In the genomic region with DNA sequence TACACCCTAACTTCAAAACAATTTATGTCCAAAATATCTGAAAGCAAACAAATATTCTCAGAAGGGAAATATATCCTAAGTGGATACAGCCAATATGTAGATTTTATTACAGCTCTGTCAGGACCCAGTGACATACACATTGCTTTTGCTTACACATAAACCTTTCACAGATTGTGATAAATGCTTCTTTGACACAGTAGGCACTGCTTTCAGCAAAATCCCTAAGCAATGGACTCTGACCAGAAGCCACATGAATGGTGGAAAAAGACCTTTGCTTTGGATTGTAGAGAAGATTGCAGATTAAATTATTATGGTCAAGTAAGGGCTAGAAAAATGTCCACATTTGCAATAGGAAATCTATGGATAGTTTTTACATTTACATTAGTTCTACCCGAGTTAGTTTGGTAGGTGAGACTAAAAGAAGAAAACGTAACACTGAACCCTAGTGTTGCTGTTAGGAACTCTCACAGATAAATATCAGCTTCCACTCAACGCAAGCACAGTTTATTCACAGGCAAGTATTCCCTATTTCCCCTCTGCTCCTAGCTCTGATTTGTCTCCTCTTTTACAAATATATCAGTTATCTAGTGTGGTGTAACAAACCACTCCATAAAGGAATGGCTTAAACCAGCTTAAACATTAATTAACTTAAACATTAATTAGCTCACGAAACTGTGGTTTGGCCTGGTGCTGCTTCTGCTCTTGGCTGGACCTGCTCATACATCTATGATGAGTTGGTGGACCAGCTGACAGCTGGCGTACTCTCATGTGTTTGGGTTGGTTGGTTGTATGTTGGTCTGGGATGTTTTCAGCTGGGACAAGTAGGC, we compare ENCODE assay signal across 14 cellular contexts. TPM values are rescaled to one million over a fixed set of nuclear protein-coding genes. Genes with fewer than 3 reads are reported as not detected.
DNase-seq lines count a peak whose midpoint lies in the region; ATAC-seq and TF ChIP-seq lines count a peak whose summit lies in the region.
"Had no signal": no experiment of that assay in that cellular context is flagged by ENCODE, and none has a peak within 500 bp of the region (broad histone marks: within the 10 kb centered on the region; RNA-seq: fewer than 3 reads in every experiment).

No MANE protein-coding gene starts in this region.

- H3K36me3 ChIP-seq in SK-N-SH (replicated peaks in 1 of 2; ENCODE audit: control insufficient read depth in 1 of 2, insufficient read depth in 2 of 2, low read length in 1 of 2) (no peaks in the 10 kb centered on the region), WERI-Rb-1 (no peaks in the 10 kb centered on the region), smooth muscle cell (ENCODE audit: low read depth) (no peaks in the 10 kb centered on the region)

- H3K4me2 ChIP-seq in SK-N-SH = no peak overlapping the region
- H3K4me2 ChIP-seq in smooth muscle cell = peak overlapping the region; percentile 20

- H3K4me3 Mint-ChIP-seq in stimulated activated effector memory CD8-positive, alpha-beta T cell treated with anti-CD3 and anti-CD28 coated beads, Interleukin-12 subunit alpha, Interleukin-12 subunit beta, amount 100 ng/mL, for 72 hours = no peak overlapping the region
- H3K4me3 Mint-ChIP-seq: activated T-cell treated with anti-CD3 and anti-CD28 coated beads, Interleukin-2, amount 50 U/mL, for 72 hours; effector memory CD8-positive, alpha-beta T cell had no signal

- WGBS in SK-N-SH (ENCODE audit: low lambda C conversion rate) = 67% methylated on average over 5 of the region's 5 CpGs
- WGBS in smooth muscle cell (ENCODE audit: low lambda C conversion rate) = 46% methylated on average over 5 of the region's 5 CpGs

- H3K9me3 ChIP-seq in SK-N-SH (no peaks in the 10 kb centered on the region), WERI-Rb-1 (ENCODE audit: severe bottlenecking) (no peaks in the 10 kb centered on the region), smooth muscle cell (replicated peaks; ENCODE audit: low read depth) (no peaks in the 10 kb centered on the region)

- DNase-seq in SK-N-SH (no peak), WERI-Rb-1 (no peak), smooth muscle cell (lab: John Stamatoyannopoulos, UW; ENCODE audit: unreplicated experiment) (no peak), DMS153 treated with DMSO at 0.1 percent for 48 hours (lab: John Stamatoyannopoulos, UW; ENCODE audit: unreplicated experiment) (no peak)
- no peak for DNase-seq in stimulated activated effector memory CD8-positive, alpha-beta T cell treated with anti-CD3 and anti-CD28 coated beads, Interleukin-12 subunit alpha, Interleukin-12 subunit beta, amount 100 ng/mL, for 72 hours (ENCODE audit: low spot score in 2 of 2)
- DNase-seq: activated T-cell treated with anti-CD3 and anti-CD28 coated beads, Interleukin-2, amount 50 U/mL, for 72 hours; DND-41; effector memory CD8-positive, alpha-beta T cell; hippocampal formation; NCI-H1930 had no signal

- H3K79me2 ChIP-seq in SK-N-SH (ENCODE audit: insufficient read depth) = no peaks in the 10 kb centered on the region
- no peaks in the 10 kb centered on the region for H3K79me2 ChIP-seq in smooth muscle cell (ENCODE audit: low read depth)

- H4K20me1 ChIP-seq in SK-N-SH (ENCODE audit: insufficient read depth) = no peaks in the 10 kb centered on the region
- no peaks in the 10 kb centered on the region for H4K20me1 ChIP-seq in smooth muscle cell (ENCODE audit: low read depth)

- H3F3A ChIP-seq in SK-N-SH (replicated peaks; ENCODE audit: insufficient read depth) (no peaks in the 10 kb centered on the region), smooth muscle cell (ENCODE audit: low read depth) (no peaks in the 10 kb centered on the region)

- CTCF ChIA-PET in SK-N-SH (lab: Yijun Ruan, JAX) = interaction anchor here (0.6 to 3.3 kb wide), 10 partner anchors 14 to 965 kb away, joined by 3 to 17 read pairs (median 3); no protein-coding TSS in a partner anchor

- TF ChIP-seq RAD21 in SK-N-SH (IDR thresholded peaks at IDR 0.05; ENCODE audit: low read length) = peak; percentile 34; the same call in 1 of the 2 replicates

- H3K27ac Mint-ChIP-seq in stimulated activated effector memory CD8-positive, alpha-beta T cell treated with anti-CD3 and anti-CD28 coated beads, Interleukin-12 subunit alpha, Interleukin-12 subunit beta, amount 100 ng/mL, for 72 hours = no peak overlapping the region
- H3K27ac Mint-ChIP-seq: activated T-cell treated with anti-CD3 and anti-CD28 coated beads, Interleukin-2, amount 50 U/mL, for 72 hours; effector memory CD8-positive, alpha-beta T cell had no signal

- no peaks in the 10 kb centered on the region for H3K4me1 Mint-ChIP-seq in stimulated activated effector memory CD8-positive, alpha-beta T cell treated with anti-CD3 and anti-CD28 coated beads, Interleukin-12 subunit alpha, Interleukin-12 subunit beta, amount 100 ng/mL, for 72 hours

- H3K27me3 ChIP-seq in SK-N-SH (ENCODE audit: insufficient read depth) (no peaks in the 10 kb centered on the region), WERI-Rb-1 (ENCODE audit: insufficient read depth, low read depth, severe bottlenecking) (no peaks in the 10 kb centered on the region), smooth muscle cell (ENCODE audit: low read depth) (no peaks in the 10 kb centered on the region)

- no peaks in the 10 kb centered on the region; a peak in 1 of 4 replicates for H3K4me1 ChIP-seq in SK-N-SH (ENCODE audit: control insufficient read depth in 1 of 2, insufficient read depth in 2 of 2, low read depth in 1 of 2, low read length in 1 of 2)
- no peaks in the 10 kb centered on the region for H3K4me1 ChIP-seq in smooth muscle cell (ENCODE audit: low read depth)

- H3K9ac ChIP-seq in SK-N-SH (no peak overlapping the region), smooth muscle cell (ENCODE audit: low read depth) (no peak overlapping the region)

- H3K36me3 Mint-ChIP-seq in stimulated activated effector memory CD8-positive, alpha-beta T cell treated with anti-CD3 and anti-CD28 coated beads, Interleukin-12 subunit alpha, Interleukin-12 subunit beta, amount 100 ng/mL, for 72 hours = no peaks in the 10 kb centered on the region

- no peak for TF ChIP-seq EP300 in SK-N-SH (IDR thresholded peaks at IDR 0.05; ENCODE audit: borderline replicate concordance in 1 of 2, low read depth in 1 of 2, low read length in 1 of 2)

- H3K27ac ChIP-seq in SK-N-SH (ENCODE audit: low read depth in 2 of 2, low read length in 1 of 2) (no peak overlapping the region), WERI-Rb-1 (no peak overlapping the region), smooth muscle cell (ENCODE audit: low read depth) (no peak overlapping the region)

- POLR2A ChIA-PET in SK-N-SH (lab: Yijun Ruan, JAX) = no interaction called here

- ATAC-seq in SK-N-SH treated with all-trans-retinoic acid at 6 μM for 48 hours (no peak), HG03159 (IDR thresholded peaks at IDR 0.05; ENCODE audit: unreplicated experiment) (peak; percentile 92), HG02884 (IDR thresholded peaks at IDR 0.05; ENCODE audit: unreplicated experiment) (no peak)
- ATAC-seq in stimulated activated effector memory CD8-positive, alpha-beta T cell treated with anti-CD3 and anti-CD28 coated beads, Interleukin-12 subunit alpha, Interleukin-12 subunit beta, amount 100 ng/mL, for 72 hours = no peak
- ATAC-seq: activated T-cell treated with anti-CD3 and anti-CD28 coated beads, Interleukin-2, amount 50 U/mL, for 72 hours; effector memory CD8-positive, alpha-beta T cell; Panc1 had no signal

- no peaks in the 10 kb centered on the region for H3K9me3 Mint-ChIP-seq in stimulated activated effector memory CD8-positive, alpha-beta T cell treated with anti-CD3 and anti-CD28 coated beads, Interleukin-12 subunit alpha, Interleukin-12 subunit beta, amount 100 ng/mL, for 72 hours
- H3K9me3 Mint-ChIP-seq: activated T-cell treated with anti-CD3 and anti-CD28 coated beads, Interleukin-2, amount 50 U/mL, for 72 hours; effector memory CD8-positive, alpha-beta T cell had no signal

- no peaks in the 10 kb centered on the region for H3K9me2 ChIP-seq in SK-N-SH

- H3K4me3 ChIP-seq in SK-N-SH (ENCODE audit: low read depth in 2 of 2, low read length in 1 of 2) (no peak overlapping the region), WERI-Rb-1 (ENCODE audit: low read depth, low read length) (no peak overlapping the region), smooth muscle cell (no peak overlapping the region)

- TF ChIP-seq CTCF in SK-N-SH (IDR thresholded peaks at IDR 0.05) (no peak), WERI-Rb-1 (IDR thresholded peaks at IDR 0.05; ENCODE audit: low read depth, low read length) (0 out of 2 replicates have a peak, but pooled peaks have one; percentile 9), smooth muscle cell (IDR thresholded peaks at IDR 0.05; ENCODE audit: borderline replicate concordance, insufficient read depth, poor library complexity, severe bottlenecking) (no peak)

- H2AFZ ChIP-seq in SK-N-SH (ENCODE audit: low read depth) (no peak overlapping the region), smooth muscle cell (ENCODE audit: low read depth) (peak overlapping the region; percentile 24)

TF ChIP-seq in SK-N-SH, 30 proteins besides CTCF, POLR2A, EP300 and RAD21:
- TF ChIP-seq TCF12 (IDR thresholded peaks at IDR 0.05) (no peak), POLR2AphosphoS5 (IDR thresholded peaks at IDR 0.05; ENCODE audit: low read depth, low read length) (no peak), FOXJ3 (CRISPR knock-in tag; IDR thresholded peaks at IDR 0.05) (no peak), RCOR1 (IDR thresholded peaks at IDR 0.05; ENCODE audit: low read length) (no peak), MXI1 (IDR thresholded peaks at IDR 0.05; ENCODE audit: low read depth, low read length) (no peak), TAF1 (IDR thresholded peaks at IDR 0.05; ENCODE audit: borderline replicate concordance, low read depth, low read length) (no peak), ELF1 (IDR thresholded peaks at IDR 0.05) (no peak), SIN3A (IDR thresholded peaks at IDR 0.05; ENCODE audit: borderline replicate concordance, low read depth, low read length) (no peak), TEAD4 (IDR thresholded peaks at IDR 0.05; ENCODE audit: borderline replicate concordance, insufficient read depth) (no peak)

TF ChIP-seq in SK-N-SH treated with all-trans-retinoic acid at 6 μM for 48 hours, 23 proteins besides CTCF, POLR2A, EP300 and RAD21 (continues in another document):
- TF ChIP-seq SNAI2 (CRISPR knock-in tag; IDR thresholded peaks at IDR 0.05) (no peak), GLIS3 (CRISPR knock-in tag; IDR thresholded peaks at IDR 0.05) (no peak), TCF4 (CRISPR knock-in tag; IDR thresholded peaks at IDR 0.05; ENCODE audit: borderline replicate concordance) (no peak), ZC3H10 (CRISPR knock-in tag; IDR thresholded peaks at IDR 0.05) (no peak), ZNF565 (CRISPR knock-in tag; conservative IDR thresholded peaks at IDR 0.05; ENCODE audit: low read depth) (no peak), ISL1 (CRISPR knock-in tag; IDR thresholded peaks at IDR 0.05) (no peak), ARNTL (CRISPR knock-in tag; IDR thresholded peaks at IDR 0.05; ENCODE audit: borderline replicate concordance, low read depth) (no peak), BACH2 (CRISPR knock-in tag; IDR thresholded peaks at IDR 0.05; ENCODE audit: borderline replicate concordance) (no peak), TOX (CRISPR knock-in tag; IDR thresholded peaks at IDR 0.05; ENCODE audit: borderline replicate concordance) (no peak)

RNA-seq across cellular contexts. Expression of gene SERPINE2, which starts 23.6 kb away (rescaled TPM):
- polyA plus RNA-seq in SK-N-SH (2012; rRNA removed) = 105 and 249 TPM in 2 replicates
- polyA plus RNA-seq in SK-N-SH (2012; cell fraction: cytosol; rRNA removed) = 307 and 310 TPM in 2 replicates
- polyA plus RNA-seq in SK-N-SH (2012; cell fraction: nucleus; rRNA removed) = 312 and 337 TPM in 2 replicates
- 2,183 and 2,362 TPM in 2 replicates for total RNA-seq in smooth muscle cell
- 2,391 and 3,094 TPM in 2 replicates for polyA plus RNA-seq in smooth muscle cell
